11 cellular contexts compared by ENCODE assay signal in genomic region chr22:31284756-31285155, GRCh38. TPM values are rescaled to one million over a fixed set of nuclear protein-coding genes. Genes with fewer than 3 reads are reported as not detected.
DNase-seq lines count a peak whose midpoint lies in the region; ATAC-seq and TF ChIP-seq lines count a peak whose summit lies in the region.
"Had no signal": no experiment of that assay in that cellular context is flagged by ENCODE, and none has a peak within 500 bp of the region (broad histone marks: within the 10 kb centered on the region; RNA-seq: fewer than 3 reads in every experiment).

No MANE protein-coding gene starts in this region.

- H3K36me3 Mint-ChIP-seq in activated CD8-positive, alpha-beta T cell treated with anti-CD3 and anti-CD28 coated beads, Interleukin-2, amount 10 ng/mL, durations not matched to agents 7 days and 5 days (ENCODE audit: low read depth): peaks cover 56% of the 10 kb centered on the region
- H3K36me3 Mint-ChIP-seq in immature natural killer cell: peaks cover 4 to 41% (median 17%) of the 10 kb centered on the region in 3 donors
- peaks cover 33% of the 10 kb centered on the region for H3K36me3 Mint-ChIP-seq in stimulated activated memory B cell treated with anti-CD40 and anti-IgM and Interleukin-4, amounts not matched to agents 10 μg/mL and 1 μg/mL and 100 μg/mL, for 72 hours

- H3K4me1 Mint-ChIP-seq in activated CD8-positive, alpha-beta T cell treated with anti-CD3 and anti-CD28 coated beads, Interleukin-2, amount 10 ng/mL, durations not matched to agents 7 days and 5 days (ENCODE audit: low read depth): peaks cover 65% of the 10 kb centered on the region
- peaks cover 49 to 53% of the 10 kb centered on the region in 2 donors for H3K4me1 Mint-ChIP-seq in immature natural killer cell
- peaks cover 46% of the 10 kb centered on the region for H3K4me1 Mint-ChIP-seq in stimulated activated memory B cell treated with anti-CD40 and anti-IgM and Interleukin-4, amounts not matched to agents 10 μg/mL and 1 μg/mL and 100 μg/mL, for 72 hours

- H3K27ac Mint-ChIP-seq in activated CD8-positive, alpha-beta T cell treated with anti-CD3 and anti-CD28 coated beads, Interleukin-2, amount 10 ng/mL, durations not matched to agents 7 days and 5 days: peak overlapping the region; percentile 90
- H3K27ac Mint-ChIP-seq in immature natural killer cell: peak overlapping the region; percentile 99 to 100 (median 99)
- H3K27ac Mint-ChIP-seq in stimulated activated memory B cell treated with anti-CD40 and anti-IgM and Interleukin-4, amounts not matched to agents 10 μg/mL and 1 μg/mL and 100 μg/mL, for 72 hours: peak overlapping the region; percentile 100

- POLR2A ChIA-PET in activated CD8-positive, alpha-beta T cell treated with anti-CD3 and anti-CD28 coated beads, Interleukin-2, amount 10 ng/mL, durations not matched to agents 7 days and 5 days (lab: Charles Lee): interaction anchor here (0.9 kb wide), 1 partner anchor 29 kb away, joined by 5 read pairs; no protein-coding TSS in a partner anchor

- no peak for ATAC-seq in activated CD8-positive, alpha-beta T cell treated with anti-CD3 and anti-CD28 coated beads, Interleukin-2, amount 10 ng/mL, durations not matched to agents 7 days and 5 days
- no peak for ATAC-seq in stimulated activated memory B cell treated with anti-CD40 and anti-IgM and Interleukin-4, amounts not matched to agents 10 μg/mL and 1 μg/mL and 100 μg/mL, for 72 hours
- ATAC-seq in GM21786 (IDR thresholded peaks at IDR 0.05; ENCODE audit: unreplicated experiment): no peak

- DNase-seq in NCI-H2171 treated with DMSO at 0.1 percent for 48 hours (lab: John Stamatoyannopoulos, UW): peak; percentile 40
- DNase-seq in NCI-H2171 (lab: John Stamatoyannopoulos, UW): no peak
- no peak for DNase-seq in activated CD8-positive, alpha-beta T cell treated with anti-CD3 and anti-CD28 coated beads, Interleukin-2, amount 10 ng/mL, durations not matched to agents 7 days and 5 days
- DNase-seq in immature natural killer cell: no peak
- DNase-seq in amniotic stem cell (lab: John Stamatoyannopoulos, UW): no peak
- DNase-seq in GM10266 (ENCODE audit: extremely low spot score): no peak
- DNase-seq: 8988T, hippocampal formation, NCI-H1105 treated with DMSO at 0.1 percent for 48 hours had no signal

- TF ChIP-seq CTCF in GM10266 (IDR thresholded peaks at IDR 0.05; ENCODE audit: control insufficient read depth, insufficient read depth, low read depth, missing control alignments): no peak

- H3K27me3 Mint-ChIP-seq in activated CD8-positive, alpha-beta T cell treated with anti-CD3 and anti-CD28 coated beads, Interleukin-2, amount 10 ng/mL, durations not matched to agents 7 days and 5 days (ENCODE audit: low read depth): no peaks in the 10 kb centered on the region
- peaks cover 1 to 16% (median 4%) of the 10 kb centered on the region in 3 donors for H3K27me3 Mint-ChIP-seq in immature natural killer cell (ENCODE audit: low read depth in 3 of 3)
- no peaks in the 10 kb centered on the region for H3K27me3 Mint-ChIP-seq in stimulated activated memory B cell treated with anti-CD40 and anti-IgM and Interleukin-4, amounts not matched to agents 10 μg/mL and 1 μg/mL and 100 μg/mL, for 72 hours

- CTCF ChIA-PET in activated CD8-positive, alpha-beta T cell treated with anti-CD3 and anti-CD28 coated beads, Interleukin-2, amount 10 ng/mL, durations not matched to agents 7 days and 5 days (lab: Charles Lee): interaction anchor here (1.9 to 3.8 kb wide), 3 partner anchors 12 to 73 kb away, joined by 5 to 32 read pairs (median 16); no protein-coding TSS in a partner anchor

- no peaks in the 10 kb centered on the region for H3K9me3 Mint-ChIP-seq in activated CD8-positive, alpha-beta T cell treated with anti-CD3 and anti-CD28 coated beads, Interleukin-2, amount 10 ng/mL, durations not matched to agents 7 days and 5 days (ENCODE audit: insufficient read depth)
- no peaks in the 10 kb centered on the region for H3K9me3 Mint-ChIP-seq in immature natural killer cell
- no peaks in the 10 kb centered on the region for H3K9me3 Mint-ChIP-seq in stimulated activated memory B cell treated with anti-CD40 and anti-IgM and Interleukin-4, amounts not matched to agents 10 μg/mL and 1 μg/mL and 100 μg/mL, for 72 hours

- no peak overlapping the region for H3K4me3 Mint-ChIP-seq in activated CD8-positive, alpha-beta T cell treated with anti-CD3 and anti-CD28 coated beads, Interleukin-2, amount 10 ng/mL, durations not matched to agents 7 days and 5 days
- no peak overlapping the region for H3K4me3 Mint-ChIP-seq in immature natural killer cell
- H3K4me3 Mint-ChIP-seq in stimulated activated memory B cell treated with anti-CD40 and anti-IgM and Interleukin-4, amounts not matched to agents 10 μg/mL and 1 μg/mL and 100 μg/mL, for 72 hours: no peak overlapping the region

RNA-seq across cellular contexts. Expression of gene PIK3IP1, which starts 7.5 kb away (rescaled TPM):
- 10 to 100 TPM; 13.2 to 16.1 TPM for total RNA-seq in activated CD8-positive, alpha-beta T cell treated with anti-CD3 and anti-CD28 coated beads, Interleukin-2, amount 10 ng/mL, durations not matched to agents 7 days and 5 days
- 100 to 1,000 TPM in 1 of 3 donors, 10 to 100 TPM in 2; 88.2 to 136 (median 98.1) TPM for polyA plus RNA-seq in immature natural killer cell
